In the genomic region with DNA sequence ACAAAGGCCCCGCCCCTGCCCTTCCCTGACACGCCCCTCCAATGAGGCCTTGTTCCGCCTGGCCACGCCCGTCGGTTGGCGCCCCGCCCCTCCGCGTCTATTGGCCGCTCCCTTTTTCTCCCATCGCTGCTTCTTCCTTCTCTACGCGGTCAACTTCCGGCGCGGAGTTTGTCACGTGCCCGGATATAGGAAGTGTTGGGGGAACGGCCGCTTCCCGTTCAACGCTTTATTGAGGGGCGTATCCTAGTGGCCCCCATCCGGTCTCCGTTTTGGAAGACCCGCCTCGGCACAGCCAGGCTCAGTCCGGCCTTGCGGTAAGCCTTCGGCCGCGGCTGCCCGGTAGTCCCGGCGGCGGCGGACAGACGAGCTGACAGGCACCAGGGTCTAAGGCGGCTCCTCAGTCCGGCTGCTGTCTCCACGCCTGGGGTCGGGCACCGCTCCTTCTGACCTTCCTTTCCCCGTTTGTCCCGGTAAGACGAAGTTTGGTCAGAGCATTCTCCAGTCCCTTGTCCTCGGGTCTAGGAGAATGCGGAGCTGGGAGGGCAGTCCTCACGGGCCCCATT, we compare ENCODE assay signal across 8 cellular contexts. TPM values are rescaled to one million over a fixed set of nuclear protein-coding genes. Genes with fewer than 3 reads are reported as not detected.
DNase-seq lines count a peak whose midpoint lies in the region; TF ChIP-seq lines count a peak whose summit lies in the region.

A gene with protein sequence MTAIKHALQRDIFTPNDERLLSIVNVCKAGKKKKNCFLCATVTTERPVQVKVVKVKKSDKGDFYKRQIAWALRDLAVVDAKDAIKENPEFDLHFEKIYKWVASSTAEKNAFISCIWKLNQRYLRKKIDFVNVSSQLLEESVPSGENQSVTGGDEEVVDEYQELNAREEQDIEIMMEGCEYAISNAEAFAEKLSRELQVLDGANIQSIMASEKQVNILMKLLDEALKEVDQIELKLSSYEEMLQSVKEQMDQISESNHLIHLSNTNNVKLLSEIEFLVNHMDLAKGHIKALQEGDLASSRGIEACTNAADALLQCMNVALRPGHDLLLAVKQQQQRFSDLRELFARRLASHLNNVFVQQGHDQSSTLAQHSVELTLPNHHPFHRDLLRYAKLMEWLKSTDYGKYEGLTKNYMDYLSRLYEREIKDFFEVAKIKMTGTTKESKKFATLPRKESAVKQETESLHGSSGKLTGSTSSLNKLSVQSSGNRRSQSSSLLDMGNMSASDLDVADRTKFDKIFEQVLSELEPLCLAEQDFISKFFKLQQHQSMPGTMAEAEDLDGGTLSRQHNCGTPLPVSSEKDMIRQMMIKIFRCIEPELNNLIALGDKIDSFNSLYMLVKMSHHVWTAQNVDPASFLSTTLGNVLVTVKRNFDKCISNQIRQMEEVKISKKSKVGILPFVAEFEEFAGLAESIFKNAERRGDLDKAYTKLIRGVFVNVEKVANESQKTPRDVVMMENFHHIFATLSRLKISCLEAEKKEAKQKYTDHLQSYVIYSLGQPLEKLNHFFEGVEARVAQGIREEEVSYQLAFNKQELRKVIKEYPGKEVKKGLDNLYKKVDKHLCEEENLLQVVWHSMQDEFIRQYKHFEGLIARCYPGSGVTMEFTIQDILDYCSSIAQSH (plus strand): TSS at position 165 of the 563 bp plus-strand sequence. CDS start 4,676 bp downstream, outside the sequence.

- TF ChIP-seq CTCF in GM20000 (IDR thresholded peaks at IDR 0.05; ENCODE audit: extremely low read depth, missing control alignments) = no peak

- peak within 1 kb of the TSS; percentile 89 for H3K27ac ChIP-seq in effector memory CD4-positive, alpha-beta T cell (ENCODE audit: insufficient read depth, low read length, poor library complexity, severe bottlenecking)

- H3K4me3 ChIP-seq in effector memory CD4-positive, alpha-beta T cell (ENCODE audit: insufficient read depth, low read depth, low read length, poor library complexity, severe bottlenecking) = peak within 1 kb of the TSS; percentile 99

- no peaks in the 10 kb centered on the region for H3K9me3 ChIP-seq in effector memory CD4-positive, alpha-beta T cell (ENCODE audit: control insufficient read depth, low read length)

- H3K36me3 ChIP-seq in effector memory CD4-positive, alpha-beta T cell (ENCODE audit: control insufficient read depth, insufficient read depth, low read length) = no peaks in the 10 kb centered on the region

- H3K27me3 ChIP-seq in effector memory CD4-positive, alpha-beta T cell (replicated peaks; ENCODE audit: control insufficient read depth, insufficient read depth, low read length, poor library complexity, severe bottlenecking) = no peaks in the 10 kb centered on the region

- POLR2A ChIA-PET in activated CD8-positive, alpha-beta memory T cell treated with anti-CD3 and anti-CD28 coated beads for 36 hours (lab: Charles Lee) = interaction anchor here (0.6 to 0.9 kb wide), 2 partner anchors 13 to 459 kb away, joined by 3 read pairs; no protein-coding TSS in a partner anchor

- DNase-seq in CMK (ENCODE audit: low read depth) (peak; percentile 90), GM20000 (ENCODE audit: low spot score) (peak; percentile 89), HT-29 (ENCODE audit: low spot score) (peak; percentile 98), NOMO-1 (lab: John Stamatoyannopoulos, UW; ENCODE audit: unreplicated experiment in 2 of 2) (peak; percentile 94 to 95), lung microvascular endothelial cell (ENCODE audit: low read depth in 2 of 2) (peak; percentile 96 to 97)
- peak; percentile 94 to 96 (median 94) for DNase-seq in effector memory CD4-positive, alpha-beta T cell
- peak; percentile 93 to 99 (median 94) for DNase-seq in stimulated activated CD4-positive, alpha-beta T cell treated with anti-CD3 and anti-CD28 coated beads, TNF-alpha, amount 100 ng/mL, for 48 hours (ENCODE audit: low read depth in 3 of 3)

- H3K4me1 ChIP-seq in effector memory CD4-positive, alpha-beta T cell (ENCODE audit: control insufficient read depth, insufficient read depth, low read length, poor library complexity, severe bottlenecking) = peaks cover 19% of the 10 kb centered on the region

- CTCF ChIA-PET in activated CD8-positive, alpha-beta memory T cell treated with anti-CD3 and anti-CD28 coated beads for 36 hours (lab: Charles Lee) = interaction anchor here (0.9 to 1.5 kb wide), 3 partner anchors 13 to 95 kb away, joined by 3 read pairs; a partner anchor contains a TSS

RNA-seq across cellular contexts. Expression of the gene that starts here (rescaled TPM):
- 11.1 and 11.2 TPM in 2 replicates for total RNA-seq in HT-29 (2014; rRNA removed; shearing (Covaris generic))
- total RNA-seq in activated CD8-positive, alpha-beta memory T cell treated with anti-CD3 and anti-CD28 coated beads for 36 hours = 10 to 100 TPM; 19.9 TPM
- 26.8 and 32.7 TPM in 2 replicates for total RNA-seq in lung microvascular endothelial cell

Comparison
In these comparisons a context has a peak if more than half of its experiments do, and no peak if none do; other contexts are left out.
1. Peak in every context shown above with its lines: DNase-seq, H3K4me3 ChIP-seq and H3K27ac ChIP-seq.